1 cellular context compared by ENCODE assay signal in the genomic region with DNA sequence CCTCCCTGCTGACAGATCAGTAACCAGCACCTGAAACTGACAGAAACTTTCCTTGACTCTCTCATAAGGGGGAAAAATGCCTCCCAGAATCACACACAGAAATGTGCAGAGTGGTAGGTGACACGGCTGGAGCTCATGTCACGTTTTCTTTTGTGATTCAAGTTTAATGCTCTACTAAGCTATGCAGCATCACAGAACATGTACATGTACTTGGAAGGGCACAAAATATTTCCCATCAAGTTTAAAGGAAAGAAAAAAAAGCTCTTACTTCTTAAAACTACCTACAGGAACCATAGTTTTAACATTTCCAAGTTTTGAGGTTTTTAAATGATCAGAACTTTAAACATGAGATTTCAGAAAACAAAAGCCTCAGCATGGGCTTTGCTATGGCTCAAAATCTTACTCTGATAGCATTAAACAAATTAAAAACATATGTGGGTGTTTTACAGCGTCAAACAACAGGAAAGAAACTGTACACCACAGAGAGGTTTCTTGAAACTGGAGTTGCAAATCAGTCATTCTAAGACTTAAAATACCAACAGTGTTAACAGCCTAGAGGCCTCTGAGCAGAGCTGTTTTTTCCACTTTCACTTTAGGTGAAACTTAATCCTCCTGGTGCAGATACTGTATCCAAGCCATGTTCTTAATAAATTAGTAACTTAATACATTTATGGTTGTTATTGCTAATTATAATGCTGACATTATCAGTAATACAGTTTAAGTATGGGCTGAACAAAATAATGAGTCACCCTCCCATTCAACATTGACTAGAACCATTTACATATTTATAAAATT.
A peak's percentile ranks its signal among the peaks of the same experiment; 100 is the strongest.
TF ChIP-seq lines count a peak whose summit lies in the region.

No MANE protein-coding gene starts in this region.

TF ChIP-seq in IMR-90, 13 proteins besides CTCF, POLR2A, EP300 and RAD21 (continued from another document):
- TF ChIP-seq, protein P1, sequence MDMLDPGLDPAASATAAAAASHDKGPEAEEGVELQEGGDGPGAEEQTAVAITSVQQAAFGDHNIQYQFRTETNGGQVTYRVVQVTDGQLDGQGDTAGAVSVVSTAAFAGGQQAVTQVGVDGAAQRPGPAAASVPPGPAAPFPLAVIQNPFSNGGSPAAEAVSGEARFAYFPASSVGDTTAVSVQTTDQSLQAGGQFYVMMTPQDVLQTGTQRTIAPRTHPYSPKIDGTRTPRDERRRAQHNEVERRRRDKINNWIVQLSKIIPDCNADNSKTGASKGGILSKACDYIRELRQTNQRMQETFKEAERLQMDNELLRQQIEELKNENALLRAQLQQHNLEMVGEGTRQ (IDR thresholded peaks at IDR 0.05; ENCODE audit: low read depth, low read length) = no peak
- TF ChIP-seq MXI1 (IDR thresholded peaks at IDR 0.05; ENCODE audit: borderline replicate concordance, low read depth, low read length) = no peak
- TF ChIP-seq CHD1 (IDR thresholded peaks at IDR 0.05; ENCODE audit: low read depth, low read length) = peak; percentile 54; the same call in 1 of the 2 replicates
- TF ChIP-seq MAFK (IDR thresholded peaks at IDR 0.05; ENCODE audit: low read depth, low read length) = no peak
